ENCODE assay signal across 1 cellular context in genomic region chr5:158877124-158877581, GRCh38.
A peak's percentile ranks its signal among the peaks of the same experiment; 100 is the strongest.
TF ChIP-seq lines count a peak whose summit lies in the region.

No MANE protein-coding gene starts in this region.

TF ChIP-seq in GM12878, 131 proteins besides CTCF, POLR2A, EP300 and RAD21 (continued from another document):
- TF ChIP-seq ZBTB40 (IDR thresholded peaks at IDR 0.05; ENCODE audit: borderline replicate concordance), result no peak
- peak; percentile 38 to 48; a peak in 3 of 4 replicates for TF ChIP-seq IKZF2 (IDR thresholded peaks at IDR 0.05)
- no peak for TF ChIP-seq POU2F2 (IDR thresholded peaks at IDR 0.05; ENCODE audit: borderline replicate concordance, low read depth, low read length)
- no peak for TF ChIP-seq FOXM1 (IDR thresholded peaks at IDR 0.05; ENCODE audit: low read depth, low read length)
- TF ChIP-seq CHD2 (IDR thresholded peaks at IDR 0.05; ENCODE audit: borderline replicate concordance, low read depth, low read length), result 0 out of 2 replicates have a peak, but pooled peaks have one; percentile 32
- no peak for TF ChIP-seq NR2C1 (IDR thresholded peaks at IDR 0.05)
- TF ChIP-seq HCFC1 (IDR thresholded peaks at IDR 0.05; ENCODE audit: low read length), result no peak
- 0 out of 2 replicates have a peak, but pooled peaks have one; percentile 40 for TF ChIP-seq MTA2 (IDR thresholded peaks at IDR 0.05; ENCODE audit: low read depth)
- TF ChIP-seq MYC (IDR thresholded peaks at IDR 0.05; ENCODE audit: insufficient read depth, insufficient read length, insufficient replicate concordance, low read length, severe bottlenecking), result no peak
